Comparison of ENCODE assay signal across 1 cellular context in genomic region chr2:95434507-95435076, GRCh38.
A peak's percentile ranks its signal among the peaks of the same experiment; 100 is the strongest.
TF ChIP-seq lines count a peak whose summit lies in the region.

No MANE protein-coding gene starts in this region.

TF ChIP-seq in SK-N-SH, 30 proteins besides CTCF, POLR2A, EP300 and RAD21 (continued from another document):
- TF ChIP-seq ZBTB33 (IDR thresholded peaks at IDR 0.05; ENCODE audit: borderline replicate concordance, low read depth) (peak; percentile 26; the same call in 1 of the 2 replicates), FOSL2 (IDR thresholded peaks at IDR 0.05; ENCODE audit: borderline replicate concordance, low read depth) (peak; percentile 76), TEAD4 (IDR thresholded peaks at IDR 0.05; ENCODE audit: borderline replicate concordance, insufficient read depth) (peak; percentile 68; the same call in 1 of the 2 replicates), JUND (IDR thresholded peaks at IDR 0.05) (peak; percentile 74)
